8 cellular contexts compared by ENCODE assay signal in genomic region chr1:154386643-154387352, GRCh38. TPM values are rescaled to one million over a fixed set of nuclear protein-coding genes. Genes with fewer than 3 reads are reported as not detected.
DNase-seq lines count a peak whose midpoint lies in the region; ATAC-seq, FAIRE-seq and TF ChIP-seq lines count a peak whose summit lies in the region.

No MANE protein-coding gene starts in this region.

- TF ChIP-seq POLR2A in sigmoid colon (IDR thresholded peaks at IDR 0.05), result no peak

- FAIRE-seq in RCC 7860 (lab: Jason Lieb, UNC), result no peak

- H3K4me3 ChIP-seq in sigmoid colon, result no peak overlapping the region

- H3K9me3 ChIP-seq in sigmoid colon, result no peaks in the 10 kb centered on the region

- no peak overlapping the region for H3K27ac ChIP-seq in sigmoid colon

- 41 to 66% methylated on average over 11 of the region's 11 CpGs for WGBS in sigmoid colon, 2 donors

- TF ChIP-seq EP300 in sigmoid colon (IDR thresholded peaks at IDR 0.05), result no peak

- no peaks in the 10 kb centered on the region for H3K36me3 ChIP-seq in sigmoid colon

- no peak for ATAC-seq in GM21825 (IDR thresholded peaks at IDR 0.05; ENCODE audit: unreplicated experiment)
- ATAC-seq in GM18861 (IDR thresholded peaks at IDR 0.05; ENCODE audit: unreplicated experiment), result no peak

- TF ChIP-seq CTCF in GM13976 (IDR thresholded peaks at IDR 0.05; ENCODE audit: borderline replicate concordance, control extremely low read depth, extremely low read depth, insufficient read depth, missing control alignments), result no peak
- TF ChIP-seq CTCF in sigmoid colon (IDR thresholded peaks at IDR 0.05), result no peak

- intact Hi-C loops in sigmoid colon (cut with DNase I), result no loop called here

- no peaks in the 10 kb centered on the region for H3K4me1 ChIP-seq in sigmoid colon

- in situ Hi-C loops in GM13976 (cut with MboI; ENCODE audit: low sequenced_read_pairs, unreplicated experiment), result no loop called here

- no peaks in the 10 kb centered on the region for H3K27me3 ChIP-seq in sigmoid colon

- DNase-seq in GM13976 (ENCODE audit: low spot score), result peak; percentile 73
- peak in 72 of 76 experiments; percentile 4 to 82 (median 55) for DNase-seq in HUDEP-2 (lab: John Stamatoyannopoulos, UW; ENCODE audit: unreplicated experiment in 76 of 76)
- peak; percentile 72 for DNase-seq in activated T-cell treated with anti-CD3 and anti-CD28 coated beads, Interleukin-2, amount 50 U/mL, for 1 hour
- DNase-seq in sigmoid colon, result peak; percentile 29
- DNase-seq in RCC 7860 (ENCODE audit: low spot score), result no peak
- DNase-seq in NCI-H524 treated with DMSO at 0.1 percent for 48 hours (lab: John Stamatoyannopoulos, UW), result no peak

RNA-seq across cellular contexts. Expression of gene IL6R, which starts 18.3 kb away (rescaled TPM):
- 10 to 100 TPM; 22.9 to 40.2 (median 36.6) TPM for total RNA-seq in sigmoid colon
- polyA plus RNA-seq in sigmoid colon, result 10 to 100 TPM in 1 of 3 donors, 1 to 10 TPM in 2; 3.0 to 18.4 (median 7.6) TPM

Comparison
In these comparisons a context has a peak if more than half of its experiments do, and no peak if none do; other contexts are left out.
1. DNase-seq: peak in GM13976 (single experiment), HUDEP-2 (72 of 76), activated T-cell treated with anti-CD3 and anti-CD28 coated beads, Interleukin-2, amount 50 U/mL, for 1 hour (single experiment) and sigmoid colon (single experiment); none in RCC 7860 (single experiment) and NCI-H524 treated with DMSO at 0.1 percent for 48 hours (single experiment).